9 cellular contexts compared by ENCODE assay signal in the genomic region with DNA sequence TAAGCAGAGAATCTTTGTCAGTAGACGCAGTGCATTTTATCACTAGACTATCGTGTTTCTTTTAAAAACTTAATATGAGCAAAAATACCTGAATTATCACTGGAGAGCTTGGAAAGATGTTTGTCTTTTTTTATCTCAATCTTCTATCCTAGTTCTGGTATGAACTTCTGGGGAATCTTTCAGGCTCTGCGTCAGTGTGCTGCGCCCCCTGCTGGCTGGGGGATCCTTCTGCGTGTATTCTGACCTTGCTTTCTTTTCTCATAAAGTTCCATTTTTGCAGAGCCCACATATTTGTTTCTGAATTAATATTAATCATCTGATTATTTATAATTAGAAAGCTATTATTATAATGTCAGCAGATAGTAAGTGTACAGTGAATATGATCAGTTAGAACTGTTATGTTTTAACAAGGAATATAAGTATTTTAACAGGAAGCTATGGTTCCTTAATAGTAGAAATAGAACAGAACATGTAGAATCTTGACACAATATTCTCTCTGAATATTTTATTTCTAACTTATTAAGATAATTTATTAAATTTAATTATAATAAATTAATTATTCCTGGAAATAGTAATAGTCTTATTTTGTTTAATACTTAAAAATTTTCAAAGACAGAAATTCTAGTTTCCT.
DNase-seq lines count a peak whose midpoint lies in the region; ATAC-seq and TF ChIP-seq lines count a peak whose summit lies in the region.
"Had no signal": no experiment of that assay in that cellular context is flagged by ENCODE, and none has a peak within 500 bp of the region (broad histone marks: within the 10 kb centered on the region; RNA-seq: fewer than 3 reads in every experiment).

No MANE protein-coding gene starts in this region.

- peak; percentile 65 for ATAC-seq in GM19468 (IDR thresholded peaks at IDR 0.05; ENCODE audit: extremely low read depth, unreplicated experiment)
- no peak for ATAC-seq in lung (ENCODE audit: insufficient read depth, low FRiP score)

- peak; percentile 39 for DNase-seq in DMS153 treated with DMSO at 0.1 percent for 48 hours (lab: John Stamatoyannopoulos, UW; ENCODE audit: unreplicated experiment)
- DNase-seq in DMS153 (lab: John Stamatoyannopoulos, UW): no peak
- DNase-seq in HT-29 (ENCODE audit: low spot score): peak; percentile 64
- DNase-seq in SW480 (ENCODE audit: low spot score): peak; percentile 41
- peak; percentile 68 for DNase-seq in choroid plexus epithelial cell (ENCODE audit: low read depth)
- DNase-seq in lung (ENCODE audit: low spot score): peak; percentile 45
- no peak for DNase-seq in suprapubic skin (ENCODE audit: low spot score in 2 of 2)

- no peaks in the 10 kb centered on the region for H3K4me1 ChIP-seq in lung (ENCODE audit: control insufficient read depth in 2 of 2, insufficient read depth in 2 of 2, low read length in 2 of 2)
- no peaks in the 10 kb centered on the region for H3K4me1 ChIP-seq in suprapubic skin
- H3K4me1 ChIP-seq: BLaER1 had no signal

- H3K27me3 ChIP-seq in lung (ENCODE audit: control insufficient read depth, insufficient read depth) (no peaks in the 10 kb centered on the region), suprapubic skin (no peaks in the 10 kb centered on the region)
- H3K27me3 ChIP-seq: BLaER1 had no signal

- WGBS in lung, 2 donors: 37 to 39% methylated on average over 5 of the region's 5 CpGs
- 29% methylated on average over 5 of the region's 5 CpGs for WGBS in suprapubic skin

- peak; percentile 89 for TF ChIP-seq CTCF in choroid plexus epithelial cell (conservative IDR thresholded peaks at IDR 0.05; ENCODE audit: low read depth, low read length)
- TF ChIP-seq CTCF in lung (IDR thresholded peaks at IDR 0.05; ENCODE audit: control extremely low read depth, extremely low read depth): peak; percentile 48
- peak; percentile 63 to 81 for TF ChIP-seq CTCF in suprapubic skin (IDR thresholded peaks at IDR 0.05)

- no peak overlapping the region for H3K27ac ChIP-seq in lung (ENCODE audit: low read depth in 1 of 2, low read length in 1 of 2)
- no peak overlapping the region for H3K27ac ChIP-seq in suprapubic skin
- H3K27ac ChIP-seq: BLaER1 had no signal

- TF ChIP-seq EP300 in suprapubic skin (IDR thresholded peaks at IDR 0.05): no peak

- no peak for TF ChIP-seq POLR2A in suprapubic skin (IDR thresholded peaks at IDR 0.05)

- H3K9me3 ChIP-seq in lung (ENCODE audit: control insufficient read depth in 2 of 2, insufficient read depth in 1 of 2, low read length in 1 of 2) (no peaks in the 10 kb centered on the region), suprapubic skin (no peaks in the 10 kb centered on the region)
- H3K9me3 ChIP-seq: BLaER1 had no signal

- H3K36me3 ChIP-seq in lung (ENCODE audit: control insufficient read depth in 2 of 2, insufficient read depth in 2 of 2, low read length in 2 of 2) (no peaks in the 10 kb centered on the region), suprapubic skin (no peaks in the 10 kb centered on the region)
- H3K36me3 ChIP-seq: BLaER1 had no signal

- H3K4me3 ChIP-seq in choroid plexus epithelial cell (ENCODE audit: low read depth, low read length) (no peak overlapping the region), lung (no peak overlapping the region), suprapubic skin (no peak overlapping the region)
- H3K4me3 ChIP-seq: BLaER1 had no signal

Comparison
In these comparisons a context has a peak if more than half of its experiments do, and no peak if none do; other contexts are left out.
1. DNase-seq: peak in DMS153 treated with DMSO at 0.1 percent for 48 hours (single experiment), HT-29 (single experiment), SW480 (single experiment), choroid plexus epithelial cell (single experiment) and lung (single experiment); none in DMS153 (single experiment) and suprapubic skin (0 of 2).
2. Peak in every context shown above with its lines, with median percentiles within 50 percentile points of each other: CTCF ChIP-seq.